ENCODE assay signal across 1 cellular context in genomic region chr22:49992921-49993648, GRCh38.
TF ChIP-seq lines count a peak whose summit lies in the region.

No MANE protein-coding gene starts in this region.

TF ChIP-seq in HepG2, 621 proteins besides CTCF, POLR2A, EP300 and RAD21 (continued from another document and continues in another):
- TF ChIP-seq PRMT3 (CRISPR knock-in tag; IDR thresholded peaks at IDR 0.05; ENCODE audit: borderline replicate concordance, low read depth) (no peak), SIN3A (IDR thresholded peaks at IDR 0.05; ENCODE audit: borderline replicate concordance, low read depth, low read length) (no peak), ZNF224 (CRISPR knock-in tag; IDR thresholded peaks at IDR 0.05) (no peak), EZH2 (conservative IDR thresholded peaks at IDR 0.05; ENCODE audit: low read depth, low read length) (no peak), ARNT2 (CRISPR knock-in tag; IDR thresholded peaks at IDR 0.05; ENCODE audit: low read depth) (no peak), PPARG (CRISPR knock-in tag; conservative IDR thresholded peaks at IDR 0.05) (no peak), THAP11 (CRISPR knock-in tag; IDR thresholded peaks at IDR 0.05) (0 out of 2 replicates have a peak, but pooled peaks have one; percentile 15), TFAP4 (IDR thresholded peaks at IDR 0.05; ENCODE audit: borderline replicate concordance, low read depth) (peak; percentile 12; the same call in 1 of the 2 replicates), ZNF605 (CRISPR knock-in tag; IDR thresholded peaks at IDR 0.05) (no peak), SMC3 (IDR thresholded peaks at IDR 0.05; ENCODE audit: low read length) (peak; percentile 40; the same call in 1 of the 2 replicates), ZFX (CRISPR knock-in tag; IDR thresholded peaks at IDR 0.05; ENCODE audit: low read depth) (no peak), ZBTB3 (CRISPR knock-in tag; IDR thresholded peaks at IDR 0.05; ENCODE audit: borderline replicate concordance, low read depth) (no peak), ZBTB20 (CRISPR knock-in tag; IDR thresholded peaks at IDR 0.05; ENCODE audit: borderline replicate concordance, low read depth) (no peak), ZBED4 (CRISPR knock-in tag; IDR thresholded peaks at IDR 0.05; ENCODE audit: borderline replicate concordance) (no peak), ZNF263 (CRISPR knock-in tag; IDR thresholded peaks at IDR 0.05) (0 out of 2 replicates have a peak, but pooled peaks have one; percentile 18), ZNF768 (CRISPR knock-in tag; IDR thresholded peaks at IDR 0.05) (peak; percentile 67; the same call in 1 of the 2 replicates), FOXJ3 (CRISPR knock-in tag; IDR thresholded peaks at IDR 0.05; ENCODE audit: borderline replicate concordance) (no peak), RXRA (CRISPR knock-in tag; IDR thresholded peaks at IDR 0.05) (no peak), WIZ (CRISPR knock-in tag; IDR thresholded peaks at IDR 0.05) (no peak), NFATC3 (CRISPR knock-in tag; IDR thresholded peaks at IDR 0.05) (no peak), ZNF331 (CRISPR knock-in tag; IDR thresholded peaks at IDR 0.05) (peak; percentile 50; the same call in 1 of the 2 replicates), ZNF562 (CRISPR knock-in tag; IDR thresholded peaks at IDR 0.05; ENCODE audit: borderline replicate concordance) (no peak), STAG1 (CRISPR knock-in tag; IDR thresholded peaks at IDR 0.05) (peak; percentile 85), HMGXB4 (CRISPR knock-in tag; IDR thresholded peaks at IDR 0.05; ENCODE audit: borderline replicate concordance in 1 of 2, low read depth in 1 of 2) (peak; percentile 31 to 32; a peak in 1 of 4 replicates), DPF2 (CRISPR knock-in tag; IDR thresholded peaks at IDR 0.05; ENCODE audit: borderline replicate concordance, low read depth) (no peak), CHD4 (IDR thresholded peaks at IDR 0.05; ENCODE audit: borderline replicate concordance, low read length) (no peak), FOSL1 (CRISPR knock-in tag; IDR thresholded peaks at IDR 0.05; ENCODE audit: borderline replicate concordance) (no peak), GABPB1 (CRISPR knock-in tag; IDR thresholded peaks at IDR 0.05) (peak; percentile 59), ZNF800 (CRISPR knock-in tag; IDR thresholded peaks at IDR 0.05) (no peak), LCORL (IDR thresholded peaks at IDR 0.05) (no peak), LCORL (CRISPR knock-in tag; IDR thresholded peaks at IDR 0.05) (no peak), ZNF20 (CRISPR knock-in tag; IDR thresholded peaks at IDR 0.05) (no peak), ZBTB7A (CRISPR knock-in tag; IDR thresholded peaks at IDR 0.05) (no peak), ZMYM3 (CRISPR knock-in tag; IDR thresholded peaks at IDR 0.05) (no peak), STAT6 (CRISPR knock-in tag; IDR thresholded peaks at IDR 0.05; ENCODE audit: borderline replicate concordance) (no peak), PRDM15 (CRISPR knock-in tag; IDR thresholded peaks at IDR 0.05) (no peak), ARID2 (CRISPR knock-in tag; IDR thresholded peaks at IDR 0.05; ENCODE audit: borderline replicate concordance) (no peak), PITX1 (CRISPR knock-in tag; IDR thresholded peaks at IDR 0.05) (no peak), GATAD2A (CRISPR knock-in tag; IDR thresholded peaks at IDR 0.05) (no peak), ZNF558 (CRISPR knock-in tag; IDR thresholded peaks at IDR 0.05; ENCODE audit: borderline replicate concordance) (no peak), ZNF317 (CRISPR knock-in tag; IDR thresholded peaks at IDR 0.05) (no peak), ARHGAP35 (CRISPR knock-in tag; IDR thresholded peaks at IDR 0.05; ENCODE audit: borderline replicate concordance) (no peak), XRCC5 (optimal IDR thresholded peaks at IDR 0.05; ENCODE audit: low read length) (peak; percentile 52), UBTF (CRISPR knock-in tag; IDR thresholded peaks at IDR 0.05) (0 out of 2 replicates have a peak, but pooled peaks have one; percentile 31), SAP130 (CRISPR knock-in tag; IDR thresholded peaks at IDR 0.05; ENCODE audit: low read depth) (peak; percentile 32; the same call in 1 of the 2 replicates), AGO1 (IDR thresholded peaks at IDR 0.05; ENCODE audit: low read depth, low read length, poor library complexity, severe bottlenecking) (no peak), ZNF329 (CRISPR knock-in tag; IDR thresholded peaks at IDR 0.05; ENCODE audit: low read depth) (no peak), YY1 (IDR thresholded peaks at IDR 0.05; ENCODE audit: insufficient read depth, insufficient replicate concordance, low read depth, low read length) (peak; percentile 37)
